8 cellular contexts compared by ENCODE assay signal in genomic region chr10:110074986-110075664, GRCh38.
A peak's percentile ranks its signal among the peaks of the same experiment; 100 is the strongest.
DNase-seq lines count a peak whose midpoint lies in the region; ATAC-seq and TF ChIP-seq lines count a peak whose summit lies in the region.

No MANE protein-coding gene starts in this region.

- no peak overlapping the region for H3K4me3 Mint-ChIP-seq in CD14-positive monocyte
- peak overlapping the region; percentile 72 for H3K4me3 Mint-ChIP-seq in natural killer cell treated with Interleukin-12 subunit alpha and Interleukin-12 subunit beta and Interleukin-15 and Interleukin-18, amount 100 ng/mL, for 72 hours

- peaks cover 73% of the 10 kb centered on the region for H3K4me1 Mint-ChIP-seq in CD14-positive monocyte
- peaks cover 69 to 81% of the 10 kb centered on the region in 2 donors for H3K4me1 Mint-ChIP-seq in natural killer cell treated with Interleukin-12 subunit alpha and Interleukin-12 subunit beta and Interleukin-15 and Interleukin-18, amount 100 ng/mL, for 72 hours (ENCODE audit: low read depth in 2 of 2)

- H3K9me3 Mint-ChIP-seq in CD14-positive monocyte, result peaks cover 0 to 10% (median 4%) of the 10 kb centered on the region in 7 donors
- H3K9me3 Mint-ChIP-seq in natural killer cell treated with Interleukin-12 subunit alpha and Interleukin-12 subunit beta and Interleukin-15 and Interleukin-18, amount 100 ng/mL, for 72 hours, result no peaks in the 10 kb centered on the region

- intact Hi-C loops in CD14-positive monocyte (cut with micrococcal nuclease), result loop anchor here in 1 of 2 donors (5.0 to 10.0 kb wide), 2 partner anchors 68 to 430 kb away; partner anchors contain the start of gene ADD3

- DNase-seq in CD14-positive monocyte (ENCODE audit: low spot score) (no peak), NCI-H69 (lab: John Stamatoyannopoulos, UW) (peak; percentile 11), dermis blood vessel endothelial cell (peak; percentile 82), DMS153 (lab: John Stamatoyannopoulos, UW) (no peak)
- no peak for DNase-seq in natural killer cell treated with Interleukin-12 subunit alpha and Interleukin-12 subunit beta and Interleukin-15 and Interleukin-18, amount 100 ng/mL, for 72 hours (ENCODE audit: low spot score)
- no peak for DNase-seq in activated effector memory CD4-positive, alpha-beta T cell treated with Interleukin-2 at 50 U/mL for 16 hours

- peaks cover 23 to 24% of the 10 kb centered on the region in 2 donors for H3K36me3 Mint-ChIP-seq in CD14-positive monocyte
- H3K36me3 Mint-ChIP-seq in natural killer cell treated with Interleukin-12 subunit alpha and Interleukin-12 subunit beta and Interleukin-15 and Interleukin-18, amount 100 ng/mL, for 72 hours, result peaks cover 4% of the 10 kb centered on the region

- peak overlapping the region; percentile 89 to 100 (median 97) for H3K27ac Mint-ChIP-seq in CD14-positive monocyte
- peak overlapping the region; percentile 92 to 94 for H3K27ac Mint-ChIP-seq in natural killer cell treated with Interleukin-12 subunit alpha and Interleukin-12 subunit beta and Interleukin-15 and Interleukin-18, amount 100 ng/mL, for 72 hours

- ATAC-seq in natural killer cell treated with Interleukin-12 subunit alpha and Interleukin-12 subunit beta and Interleukin-15 and Interleukin-18, amount 100 ng/mL, for 72 hours, result no peak
- ATAC-seq in GM21447 (IDR thresholded peaks at IDR 0.05; ENCODE audit: unreplicated experiment), result no peak
- no peak for ATAC-seq in HG03460 (IDR thresholded peaks at IDR 0.05; ENCODE audit: unreplicated experiment)

- TF ChIP-seq CTCF in CD14-positive monocyte (IDR thresholded peaks at IDR 0.05), result no peak

- H3K27me3 Mint-ChIP-seq in CD14-positive monocyte (ENCODE audit: low read depth in 3 of 3), result no peaks in the 10 kb centered on the region
- H3K27me3 Mint-ChIP-seq in natural killer cell treated with Interleukin-12 subunit alpha and Interleukin-12 subunit beta and Interleukin-15 and Interleukin-18, amount 100 ng/mL, for 72 hours, result no peaks in the 10 kb centered on the region

Comparison
In these comparisons a context has a peak if more than half of its experiments do, and no peak if none do; other contexts are left out.
1. DNase-seq: peak in NCI-H69 (single experiment) and dermis blood vessel endothelial cell (single experiment); none in CD14-positive monocyte (single experiment), natural killer cell treated with Interleukin-12 subunit alpha and Interleukin-12 subunit beta and Interleukin-15 and Interleukin-18, amount 100 ng/mL, for 72 hours (single experiment), DMS153 (single experiment) and activated effector memory CD4-positive, alpha-beta T cell treated with Interleukin-2 at 50 U/mL for 16 hours (single experiment).